In genomic region chr12:6778571-6779550, GRCh38 we compare ENCODE assay signal across 8 cellular contexts.
DNase-seq lines count a peak whose midpoint lies in the region; ATAC-seq lines count a peak whose summit lies in the region.

No MANE protein-coding gene starts in this region.

- ATAC-seq in GM19438 (IDR thresholded peaks at IDR 0.05; ENCODE audit: low read depth, unreplicated experiment), result peak; percentile 70
- peak; percentile 91 for ATAC-seq in memory B cell (ENCODE audit: low read depth)

- peak overlapping the region; percentile 55 for H3K4me3 ChIP-seq in effector memory CD4-positive, alpha-beta T cell (ENCODE audit: insufficient read depth, low read depth, low read length, poor library complexity, severe bottlenecking)

- peaks cover 24% of the 10 kb centered on the region for H3K4me1 ChIP-seq in effector memory CD4-positive, alpha-beta T cell (ENCODE audit: control insufficient read depth, insufficient read depth, low read length, poor library complexity, severe bottlenecking)

- H3K36me3 Mint-ChIP-seq in memory B cell, result no peaks in the 10 kb centered on the region

- peaks cover 10% of the 10 kb centered on the region for H3K27me3 ChIP-seq in effector memory CD4-positive, alpha-beta T cell (replicated peaks; ENCODE audit: control insufficient read depth, insufficient read depth, low read length, poor library complexity, severe bottlenecking)

- H3K27ac Mint-ChIP-seq in memory B cell, result no peak overlapping the region

- no peak overlapping the region for H3K27ac ChIP-seq in effector memory CD4-positive, alpha-beta T cell (ENCODE audit: insufficient read depth, low read length, poor library complexity, severe bottlenecking)

- no peaks in the 10 kb centered on the region for H3K9me3 ChIP-seq in effector memory CD4-positive, alpha-beta T cell (ENCODE audit: control insufficient read depth, low read length)

- DNase-seq in C1 segment of cervical spinal cord (lab: John Stamatoyannopoulos, UW) (peak; percentile 40 to 96 (median 84)), HUDEP-2 (lab: John Stamatoyannopoulos, UW; ENCODE audit: unreplicated experiment in 76 of 76) (peak in 74 of 76 experiments; percentile 11 to 93 (median 83)), NOMO-1 (lab: John Stamatoyannopoulos, UW; ENCODE audit: unreplicated experiment in 2 of 2) (peak; percentile 82 to 91), memory B cell (ENCODE audit: low spot score in 2 of 2) (peak; percentile 84 to 85)
- DNase-seq in activated CD8-positive, alpha-beta memory T cell treated with anti-CD3 and anti-CD28 coated beads for 4 hours (ENCODE audit: low read depth in 2 of 2), result peak; percentile 76
- peak; percentile 74 to 85 (median 78) for DNase-seq in effector memory CD4-positive, alpha-beta T cell
- peak; percentile 76 to 94 (median 80) for DNase-seq in stimulated activated CD4-positive, alpha-beta T cell treated with anti-CD3 and anti-CD28 coated beads, TNF-alpha, amount 100 ng/mL, for 48 hours (ENCODE audit: low read depth in 3 of 3)

- peaks cover 29% of the 10 kb centered on the region for H3K27me3 Mint-ChIP-seq in memory B cell

- no peaks in the 10 kb centered on the region for H3K36me3 ChIP-seq in effector memory CD4-positive, alpha-beta T cell (ENCODE audit: control insufficient read depth, insufficient read depth, low read length)

- H3K4me3 Mint-ChIP-seq in memory B cell, result peak overlapping the region; percentile 81

- no peaks in the 10 kb centered on the region for H3K9me3 Mint-ChIP-seq in memory B cell

- H3K4me1 Mint-ChIP-seq in memory B cell, result peaks cover 14% of the 10 kb centered on the region
